ENCODE assay signal across 23 cellular contexts in genomic region chr10:132037676-132037975, GRCh38. TPM values are rescaled to one million over a fixed set of nuclear protein-coding genes. Genes with fewer than 3 reads are reported as not detected.
A peak's percentile ranks its signal among the peaks of the same experiment; 100 is the strongest.
DNase-seq lines count a peak whose midpoint lies in the region; ATAC-seq and TF ChIP-seq lines count a peak whose summit lies in the region.
"Had no signal": no experiment of that assay in that cellular context is flagged by ENCODE, and none has a peak within 500 bp of the region (broad histone marks: within the 10 kb centered on the region; RNA-seq: fewer than 3 reads in every experiment).

No MANE protein-coding gene starts in this region.

- H3K14ac ChIP-seq in trophoblast cell (ENCODE audit: low read length) = no peak overlapping the region

- H3K18ac ChIP-seq in trophoblast cell (ENCODE audit: low read length) = no peak overlapping the region

- no peak overlapping the region for H3K27ac ChIP-seq in GM23338 (ENCODE audit: low read depth)
- H3K27ac ChIP-seq in angular gyrus (ENCODE audit: low read depth, low read length) = peak overlapping the region; percentile 22
- H3K27ac ChIP-seq in trophoblast cell (ENCODE audit: low read depth, low read length) = no peak overlapping the region
- H3K27ac ChIP-seq: coronary artery, epithelial cell of prostate, foreskin keratinocyte, left lung, right atrium auricular region, testis had no signal

- peak; percentile 80 for ATAC-seq in GM23338
- ATAC-seq in HG03378 (IDR thresholded peaks at IDR 0.05; ENCODE audit: unreplicated experiment) = no peak
- ATAC-seq: activated CD8-positive, alpha-beta T cell treated with anti-CD3 and anti-CD28 coated beads for 36 hours; foreskin keratinocyte; left lung had no signal

- H2BK5ac ChIP-seq in trophoblast cell (ENCODE audit: low read depth, low read length, poor library complexity) = no peak overlapping the region

- peaks cover 51% of the 10 kb centered on the region for H3K27me3 Mint-ChIP-seq in GM23338 (ENCODE audit: insufficient read depth, low read depth, poor library complexity)

- no peak overlapping the region for H3K27ac Mint-ChIP-seq in GM23338
- H3K27ac Mint-ChIP-seq: activated CD8-positive, alpha-beta T cell treated with anti-CD3 and anti-CD28 coated beads for 36 hours had no signal

- H3K36me3 Mint-ChIP-seq in GM23338 (ENCODE audit: low read depth) = no peaks in the 10 kb centered on the region; the same call in 2 of the 3 replicates

- H3K79me1 ChIP-seq in trophoblast cell (ENCODE audit: low read length) = no peaks in the 10 kb centered on the region

- peak overlapping the region; percentile 90; the same call in 1 of the 2 replicates for H2AFZ ChIP-seq in GM23338
- no peak overlapping the region for H2AFZ ChIP-seq in trophoblast cell (ENCODE audit: insufficient read depth, low read length, poor library complexity)

- H3K9me3 ChIP-seq in iPS-18c (ENCODE audit: control insufficient read depth, insufficient read depth, low read length) (peaks cover 2% of the 10 kb centered on the region), trophoblast cell (ENCODE audit: insufficient read depth, low read depth, low read length) (peaks cover 7% of the 10 kb centered on the region)
- H3K9me3 ChIP-seq: left lung, right atrium auricular region, testis had no signal

- H4K20me1 ChIP-seq in GM23338 (replicated peaks; ENCODE audit: insufficient read depth) = no peaks in the 10 kb centered on the region

- no peak overlapping the region for H2BK120ac ChIP-seq in trophoblast cell (ENCODE audit: insufficient read depth, low read length, poor library complexity)

- no peaks in the 10 kb centered on the region for H3K36me3 ChIP-seq in GM23338 (ENCODE audit: insufficient read depth)
- H3K36me3 ChIP-seq in trophoblast cell (ENCODE audit: control insufficient read depth in 1 of 2, insufficient read depth in 2 of 2, low read length in 2 of 2) = no peaks in the 10 kb centered on the region
- H3K36me3 ChIP-seq: left lung, right atrium auricular region had no signal

- H3K4me1 ChIP-seq in GM23338 (ENCODE audit: insufficient read depth) (peaks cover 12% of the 10 kb centered on the region; the same call in 1 of the 2 replicates), trophoblast cell (ENCODE audit: control insufficient read depth in 1 of 2, insufficient read depth in 2 of 2, low read length in 2 of 2) (peaks cover 6 to 9% of the 10 kb centered on the region in 2 experiments)
- H3K4me1 ChIP-seq: foreskin keratinocyte had no signal

- H3K4me2 ChIP-seq in GM23338 (peak overlapping the region; percentile 87), trophoblast cell (ENCODE audit: low read length) (peak overlapping the region; percentile 75)

- no peaks in the 10 kb centered on the region for H3K9me2 ChIP-seq in GM23338 (ENCODE audit: insufficient read depth)

- no peak overlapping the region for H4K8ac ChIP-seq in trophoblast cell (ENCODE audit: low read depth, low read length)

- DNase-seq in GM23338 (ENCODE audit: low spot score) = peak; percentile 75
- DNase-seq in trophoblast cell = no peak
- no peak for DNase-seq in HUDEP-2 (lab: John Stamatoyannopoulos, UW; ENCODE audit: unreplicated experiment in 76 of 76)
- no peak for DNase-seq in DMS153 treated with DMSO at 0.1 percent for 48 hours (lab: John Stamatoyannopoulos, UW; ENCODE audit: unreplicated experiment)
- no peak for DNase-seq in activated CD4-positive, alpha-beta T cell treated with anti-CD3 and anti-CD28 coated beads, Interleukin-2, amount 50 U/mL, for 48 hours
- DNase-seq: activated CD8-positive, alpha-beta T cell treated with anti-CD3 and anti-CD28 coated beads for 36 hours; activated naive CD4-positive, alpha-beta T cell treated with Interleukin-2 at 50 U/mL for 16 hours; activated T-cell treated with anti-CD3 and anti-CD28 coated beads, Interleukin-2, amount 50 U/mL, for 1 hour; foreskin keratinocyte; left lung; NCI-H1105 treated with DMSO at 0.1 percent for 48 hours; NCI-H2171 treated with DMSO at 0.1 percent for 48 hours; NCI-H774; OCI-M1; SIG-M5; testis had no signal

- no peak overlapping the region for H4K91ac ChIP-seq in trophoblast cell (ENCODE audit: low read depth, low read length)

- H3K23ac ChIP-seq in trophoblast cell (ENCODE audit: low read length) = no peak overlapping the region

- H3K9ac ChIP-seq in trophoblast cell (ENCODE audit: low read length) = no peak overlapping the region

- no peak for TF ChIP-seq CTCF in GM23338 (conservative IDR thresholded peaks at IDR 0.05; ENCODE audit: low read depth in 2 of 2)

- H2BK12ac ChIP-seq in trophoblast cell (ENCODE audit: low read length) = no peak overlapping the region

- peaks cover 8% of the 10 kb centered on the region; the same call in 1 of the 2 replicates for H3F3A ChIP-seq in GM23338 (replicated peaks; ENCODE audit: low read depth)

- no peaks in the 10 kb centered on the region; the same call in 2 of the 3 replicates for H3K9me3 Mint-ChIP-seq in GM23338
- H3K9me3 Mint-ChIP-seq: activated CD8-positive, alpha-beta T cell treated with anti-CD3 and anti-CD28 coated beads for 36 hours had no signal

- H3K4ac ChIP-seq in trophoblast cell (ENCODE audit: low read depth, low read length) = no peak overlapping the region

- peaks cover 34% of the 10 kb centered on the region for H3K4me1 Mint-ChIP-seq in GM23338

- H3K4me3 ChIP-seq in GM23338 = peak overlapping the region; percentile 65
- H3K4me3 ChIP-seq in iPS-18c (ENCODE audit: insufficient read depth, low read depth, low read length) = peak overlapping the region; percentile 58; the same call in 1 of the 2 replicates
- no peak overlapping the region for H3K4me3 ChIP-seq in trophoblast cell (ENCODE audit: low read depth, low read length)
- H3K4me3 ChIP-seq: coronary artery, left lung had no signal

- no peak overlapping the region for H2AK5ac ChIP-seq in trophoblast cell (ENCODE audit: low read length)

- no peak overlapping the region for H4K12ac ChIP-seq in trophoblast cell (ENCODE audit: low read depth, low read length)

- no peaks in the 10 kb centered on the region for H3K79me2 ChIP-seq in GM23338 (replicated peaks; ENCODE audit: insufficient read depth)
- H3K79me2 ChIP-seq in trophoblast cell (ENCODE audit: control insufficient read depth, insufficient read depth, low read length, poor library complexity) = no peaks in the 10 kb centered on the region

- H3K27me3 ChIP-seq in GM23338 (ENCODE audit: insufficient read depth) (peaks cover 46% of the 10 kb centered on the region), trophoblast cell (ENCODE audit: insufficient read depth, low read length) (peaks cover 33% of the 10 kb centered on the region)
- H3K27me3 ChIP-seq: right atrium auricular region, testis had no signal

- WGBS in trophoblast cell (ENCODE audit: extremely low coverage, insufficient coverage, insufficient read length) = no CpG with 5 or more reads among the region's 10 CpGs

- peak overlapping the region; percentile 72 for H3K4me3 Mint-ChIP-seq in GM23338

TF ChIP-seq in GM23338, 12 proteins besides CTCF, POLR2A, EP300 and RAD21 (continues in another document):
- TF ChIP-seq ETS1 (IDR thresholded peaks at IDR 0.05) (no peak), EZH2 (IDR thresholded peaks at IDR 0.05; ENCODE audit: low read depth, unreplicated experiment) (no peak), NANOG (IDR thresholded peaks at IDR 0.05; ENCODE audit: borderline replicate concordance) (no peak)

RNA-seq across cellular contexts. Expression of gene JAKMIP3, which starts 28.1 kb away (rescaled TPM):
- total RNA-seq in GM23338 (2014; rRNA removed; shearing (Covaris generic)) = 0.47 and 1.2 TPM in 2 replicates
- 0.70 and 0.87 TPM in 2 replicates for polyA plus RNA-seq in GM23338 (2016; fragmentation: Nextera tagmentation; extraction: Ambion mirVana)
- polyA plus RNA-seq in trophoblast cell (2013) = 0.10 TPM in 2 replicates
- total RNA-seq: LHCN-M2 had no signal
- polyA plus RNA-seq: foreskin keratinocyte had no signal

RNA-seq across cellular contexts. Expression of gene BNIP3, which starts 55.9 kb away (rescaled TPM):
- 48.8 and 75.0 TPM in 2 replicates for total RNA-seq in GM23338 (2014; rRNA removed; shearing (Covaris generic))
- 41.1 and 46.3 TPM in 2 replicates for polyA plus RNA-seq in GM23338 (2016; fragmentation: Nextera tagmentation; extraction: Ambion mirVana)
- polyA plus RNA-seq in trophoblast cell (2013) = 237 and 248 TPM in 2 replicates
